1 cellular context compared by ENCODE assay signal in genomic region chr10:31186225-31187010, GRCh38.
TF ChIP-seq lines count a peak whose summit lies in the region.

No MANE protein-coding gene starts in this region.

TF ChIP-seq in HepG2, 621 proteins besides CTCF, POLR2A, EP300 and RAD21 (continued from another document):
- TF ChIP-seq ZNF839 (CRISPR knock-in tag; IDR thresholded peaks at IDR 0.05; ENCODE audit: borderline replicate concordance) (no peak), TEAD2 (CRISPR knock-in tag; IDR thresholded peaks at IDR 0.05) (no peak), LBX2 (CRISPR knock-in tag; IDR thresholded peaks at IDR 0.05; ENCODE audit: borderline replicate concordance) (no peak), ELF4 (CRISPR knock-in tag; IDR thresholded peaks at IDR 0.05; ENCODE audit: borderline replicate concordance) (no peak), MAFF (IDR thresholded peaks at IDR 0.05; ENCODE audit: low read depth, low read length) (peak; percentile 36; the same call in 1 of the 2 replicates), MAFK (conservative IDR thresholded peaks at IDR 0.05 in 1 of 2, IDR thresholded peaks at IDR 0.05 in 1 of 2; ENCODE audit: low read length in 2 of 2) (peak in 1 of 2 experiments; percentile 67; a peak in 3 of 4 replicates), CEBPZ (IDR thresholded peaks at IDR 0.05; ENCODE audit: low read length) (no peak), NCOA1 (CRISPR knock-in tag; IDR thresholded peaks at IDR 0.05) (no peak), DPF2 (CRISPR knock-in tag; IDR thresholded peaks at IDR 0.05; ENCODE audit: borderline replicate concordance, low read depth) (no peak), ZNF577 (CRISPR knock-in tag; IDR thresholded peaks at IDR 0.05; ENCODE audit: borderline replicate concordance, low read depth) (no peak), RFX1 (IDR thresholded peaks at IDR 0.05) (peak; percentile 17; the same call in 1 of the 2 replicates), ZNF616 (CRISPR knock-in tag; IDR thresholded peaks at IDR 0.05; ENCODE audit: low read depth) (no peak), NCOA2 (CRISPR knock-in tag; IDR thresholded peaks at IDR 0.05) (no peak), CEBPB (IDR thresholded peaks at IDR 0.05; ENCODE audit: borderline replicate concordance, low read depth, low read length) (no peak)
